ENCODE assay signal across 13 cellular contexts in genomic region chr22:21780259-21780658, GRCh38.
"Had no signal": no experiment of that assay in that cellular context is flagged by ENCODE, and none has a peak within 500 bp of the region (broad histone marks: within the 10 kb centered on the region; RNA-seq: fewer than 3 reads in every experiment).

No MANE protein-coding gene starts in this region.

- H3K36me3 ChIP-seq: cardiac muscle cell, neural progenitor cell, pancreas had no signal

- H3K9me3 Mint-ChIP-seq: activated naive CD8-positive, alpha-beta T cell treated with anti-CD3 and anti-CD28 coated beads, Interleukin-2, amount 10 ng/mL, durations not matched to agents 7 days and 5 days; memory B cell; neural progenitor cell had no signal

- H3K27me3 ChIP-seq: cardiac muscle cell, left lung, neural progenitor cell, pancreas had no signal

- H3K4me1 ChIP-seq: neural progenitor cell had no signal

- H3K4me3 ChIP-seq: cardiac muscle cell, left lung, neural progenitor cell, pancreas had no signal

- H3K27me3 Mint-ChIP-seq: activated naive CD8-positive, alpha-beta T cell treated with anti-CD3 and anti-CD28 coated beads, Interleukin-2, amount 10 ng/mL, durations not matched to agents 7 days and 5 days; memory B cell had no signal

- H3K9ac ChIP-seq: neural progenitor cell had no signal

- H3K27ac ChIP-seq: left lung, neural progenitor cell, pancreas had no signal

- H3K4me2 ChIP-seq: neural progenitor cell had no signal

- H3K27ac Mint-ChIP-seq: activated naive CD8-positive, alpha-beta T cell treated with anti-CD3 and anti-CD28 coated beads, Interleukin-2, amount 10 ng/mL, durations not matched to agents 7 days and 5 days; neural progenitor cell had no signal

- ATAC-seq: left lung, pancreas had no signal

- DNase-seq: activated CD4-positive, alpha-beta T cell treated with anti-CD3 and anti-CD28 coated beads for 4 hours; activated naive CD8-positive, alpha-beta T cell treated with anti-CD3 and anti-CD28 coated beads, Interleukin-2, amount 10 ng/mL, durations not matched to agents 7 days and 5 days; activated T-cell treated with anti-CD3 and anti-CD28 coated beads, Interleukin-2, amount 50 U/mL, for 1 hour; aorta; foreskin melanocyte; left lung; pancreas; stimulated activated CD4-positive, alpha-beta T cell treated with anti-CD3 and anti-CD28 coated beads, Interleukin-15, amount 100 ng/mL, for 24 hours; stimulated activated CD4-positive, alpha-beta T cell treated with anti-CD3 and anti-CD28 coated beads, Interleukin-4, amount 100 ng/mL, for 24 hours; T-helper 1 cell had no signal

- H3K9me3 ChIP-seq: left lung, pancreas had no signal

- H3K4me3 Mint-ChIP-seq: activated naive CD8-positive, alpha-beta T cell treated with anti-CD3 and anti-CD28 coated beads, Interleukin-2, amount 10 ng/mL, durations not matched to agents 7 days and 5 days; memory B cell; neural progenitor cell had no signal
